In genomic region chr2:113795405-113795920, GRCh38 we compare ENCODE assay signal across 27 cellular contexts. TPM values are rescaled to one million over a fixed set of nuclear protein-coding genes. Genes with fewer than 3 reads are reported as not detected.
DNase-seq lines count a peak whose midpoint lies in the region; ATAC-seq and TF ChIP-seq lines count a peak whose summit lies in the region.
"Had no signal": no experiment of that assay in that cellular context is flagged by ENCODE, and none has a peak within 500 bp of the region (broad histone marks: within the 10 kb centered on the region; RNA-seq: fewer than 3 reads in every experiment).

No MANE protein-coding gene starts in this region.

- peak; percentile 37 to 88 (median 76) for ATAC-seq in heart left ventricle
- no peak for ATAC-seq in HG03045 (IDR thresholded peaks at IDR 0.05; ENCODE audit: unreplicated experiment)
- no peak for ATAC-seq in HG02642 (IDR thresholded peaks at IDR 0.05; ENCODE audit: poor library complexity, unreplicated experiment)
- ATAC-seq: activated CD4-positive, CD25-positive, alpha-beta regulatory T cell treated with anti-CD3 and anti-CD28 coated beads, Interleukin-2, amount 50 U/mL, for 24 hours; activated CD8-positive, alpha-beta T cell treated with anti-CD3 and anti-CD28 coated beads, Interleukin-2, amount 10 ng/mL, durations not matched to agents 7 days and 5 days; activated naive CD8-positive, alpha-beta T cell treated with anti-CD3 and anti-CD28 coated beads, Interleukin-2, amount 50 U/mL, for 24 hours; HCT116; lower lobe of right lung had no signal

- no peaks in the 10 kb centered on the region for H3K27me3 ChIP-seq in heart left ventricle
- H3K27me3 ChIP-seq in CD8-positive, alpha-beta memory T cell (ENCODE audit: insufficient read depth, low read length, poor library complexity, severe bottlenecking), result no peaks in the 10 kb centered on the region
- H3K27me3 ChIP-seq: hepatocyte, Peyer's patch, SJSA1 had no signal

- CTCF ChIA-PET in CD8-positive, alpha-beta memory T cell (lab: Charles Lee), result no interaction called here

- H3K4me3 Mint-ChIP-seq in HFFc6 (peak overlapping the region; percentile 45), nephron (no peak overlapping the region)
- H3K4me3 Mint-ChIP-seq in CD8-positive, alpha-beta memory T cell, result no peak overlapping the region
- H3K4me3 Mint-ChIP-seq: activated CD8-positive, alpha-beta T cell treated with anti-CD3 and anti-CD28 coated beads, Interleukin-2, amount 10 ng/mL, durations not matched to agents 7 days and 5 days; activated naive CD8-positive, alpha-beta T cell treated with anti-CD3 and anti-CD28 coated beads, Interleukin-2, amount 50 U/mL, for 24 hours; brain had no signal

- WGBS in heart left ventricle, 4 donors, result 31 to 70% (median 39%) methylated on average over 3 of the region's 3 CpGs

- DNase-seq in AG10803 (ENCODE audit: low read depth) (peak; percentile 15), HFFc6 (no peak), heart left ventricle (no peak)
- no peak for DNase-seq in CD8-positive, alpha-beta memory T cell
- DNase-seq in activated effector memory CD4-positive, alpha-beta T cell treated with Interleukin-2 at 50 U/mL for 16 hours, result no peak
- DNase-seq: activated CD8-positive, alpha-beta T cell treated with anti-CD3 and anti-CD28 coated beads, Interleukin-2, amount 10 ng/mL, durations not matched to agents 7 days and 5 days; activated gamma-delta T cell; activated naive CD8-positive, alpha-beta T cell treated with anti-CD3 and anti-CD28 coated beads, Interleukin-2, amount 50 U/mL, for 24 hours; C1 segment of cervical spinal cord; effector CD4-positive, alpha-beta T cell; lower lobe of right lung; NCI-H187; NCI-H526; Peyer's patch; T-helper 1 cell had no signal

- H3K4me1 Mint-ChIP-seq in HFFc6 (ENCODE audit: low read depth), result peaks cover 69% of the 10 kb centered on the region
- peaks cover 19% of the 10 kb centered on the region for H3K4me1 Mint-ChIP-seq in nephron
- peaks cover 0 to 6% (median 4%) of the 10 kb centered on the region in 3 donors for H3K4me1 Mint-ChIP-seq in CD8-positive, alpha-beta memory T cell

- H3K27ac ChIP-seq in heart left ventricle, result peak overlapping the region in 6 of 12 donors; percentile 6 to 59 (median 38)
- no peak overlapping the region for H3K27ac ChIP-seq in CD8-positive, alpha-beta memory T cell (ENCODE audit: low read depth, low read length)
- H3K27ac ChIP-seq: epithelial cell of prostate, hepatocyte, lower lobe of right lung, Peyer's patch, prostate gland, SJSA1, skin epidermis had no signal

- peaks cover 0 to 17% (median 7%) of the 10 kb centered on the region in 12 donors for H3K4me1 ChIP-seq in heart left ventricle
- no peaks in the 10 kb centered on the region for H3K4me1 ChIP-seq in CD8-positive, alpha-beta memory T cell (ENCODE audit: insufficient read depth, low read length)
- H3K4me1 ChIP-seq: lower lobe of right lung, Peyer's patch, prostate gland had no signal

- H3K36me3 ChIP-seq in heart left ventricle, result no peaks in the 10 kb centered on the region
- H3K36me3 ChIP-seq in CD8-positive, alpha-beta memory T cell (ENCODE audit: insufficient read depth, low read length), result no peaks in the 10 kb centered on the region
- H3K36me3 ChIP-seq: lower lobe of right lung, Peyer's patch, prostate gland, SJSA1 had no signal

- H3K9me3 Mint-ChIP-seq in HFFc6 (no peaks in the 10 kb centered on the region), nephron (no peaks in the 10 kb centered on the region)
- H3K9me3 Mint-ChIP-seq in CD8-positive, alpha-beta memory T cell, result no peaks in the 10 kb centered on the region
- H3K9me3 Mint-ChIP-seq: activated naive CD8-positive, alpha-beta T cell treated with anti-CD3 and anti-CD28 coated beads, Interleukin-2, amount 50 U/mL, for 24 hours; brain had no signal

- H3K27me3 Mint-ChIP-seq in HFFc6 (ENCODE audit: insufficient read depth) (no peaks in the 10 kb centered on the region), nephron (ENCODE audit: low read depth) (no peaks in the 10 kb centered on the region)
- peaks cover 0 to 32% of the 10 kb centered on the region in 2 donors for H3K27me3 Mint-ChIP-seq in CD8-positive, alpha-beta memory T cell

- POLR2A ChIA-PET in CD8-positive, alpha-beta memory T cell (lab: Charles Lee), result no interaction called here

- no peak for TF ChIP-seq POLR2A in heart left ventricle (IDR thresholded peaks at IDR 0.05)

- H3K9me3 ChIP-seq in heart left ventricle, result no peaks in the 10 kb centered on the region
- no peaks in the 10 kb centered on the region for H3K9me3 ChIP-seq in CD8-positive, alpha-beta memory T cell (ENCODE audit: low read length)
- H3K9me3 ChIP-seq: lower lobe of right lung, Peyer's patch, prostate gland, SJSA1 had no signal

- TF ChIP-seq CTCF in AG10803 (conservative IDR thresholded peaks at IDR 0.05; ENCODE audit: low read length) (no peak), HFFc6 (IDR thresholded peaks at IDR 0.05) (no peak), heart left ventricle (IDR thresholded peaks at IDR 0.05) (no peak), nephron (IDR thresholded peaks at IDR 0.05; ENCODE audit: unreplicated experiment in 3 of 3) (no peak)

- intact Hi-C loops in heart left ventricle (cut with DNase I), result no loop called here

- no peak overlapping the region for H3K4me3 ChIP-seq in AG10803 (ENCODE audit: low read length)
- H3K4me3 ChIP-seq in heart left ventricle, result no peak overlapping the region
- no peak overlapping the region for H3K4me3 ChIP-seq in CD8-positive, alpha-beta memory T cell (ENCODE audit: low read length)
- H3K4me3 ChIP-seq: hepatocyte, K562, lower lobe of right lung, Peyer's patch, prostate gland, SJSA1, skin epidermis had no signal

- H3K27ac Mint-ChIP-seq in HFFc6 (peak overlapping the region; percentile 52), nephron (peak overlapping the region; percentile 70 to 80 (median 80))
- H3K27ac Mint-ChIP-seq in CD8-positive, alpha-beta memory T cell, result peak overlapping the region in 1 of 8 donors; percentile 20
- H3K27ac Mint-ChIP-seq: activated naive CD8-positive, alpha-beta T cell treated with anti-CD3 and anti-CD28 coated beads, Interleukin-2, amount 50 U/mL, for 24 hours; brain had no signal

- no peaks in the 10 kb centered on the region for H3K36me3 Mint-ChIP-seq in HFFc6 (ENCODE audit: low read depth)
- H3K36me3 Mint-ChIP-seq in nephron (ENCODE audit: low read depth), result no peaks in the 10 kb centered on the region
- no peaks in the 10 kb centered on the region for H3K36me3 Mint-ChIP-seq in CD8-positive, alpha-beta memory T cell
- H3K36me3 Mint-ChIP-seq: brain had no signal

RNA-seq across cellular contexts. Expression of gene SLC35F5, which starts 39.0 kb away (rescaled TPM):
- total RNA-seq in HFFc6 (2021; fragmentation: NEBNext Ultra II Directional; extraction: Animal tissue kit (Norgen Biotek cat#: 25700)), result 100 to 1,000 TPM; 104 to 151 (median 119) TPM
- 10 to 100 TPM; 38.2 to 97.2 (median 63.9) TPM for total RNA-seq in heart left ventricle
- 10 to 100 TPM; 22.6 to 39.0 TPM for polyA plus RNA-seq in heart left ventricle
- total RNA-seq in CD8-positive, alpha-beta memory T cell, result 10 to 100 TPM; 28.8 to 30.8 TPM
- polyA plus RNA-seq in CD8-positive, alpha-beta memory T cell, result 5.3 TPM

Comparison
In these comparisons a context has a peak if more than half of its experiments do, and no peak if none do; other contexts are left out.
1. ATAC-seq: peak in heart left ventricle (4 of 4); none in HG03045 (single experiment) and HG02642 (single experiment).